In the genomic region with DNA sequence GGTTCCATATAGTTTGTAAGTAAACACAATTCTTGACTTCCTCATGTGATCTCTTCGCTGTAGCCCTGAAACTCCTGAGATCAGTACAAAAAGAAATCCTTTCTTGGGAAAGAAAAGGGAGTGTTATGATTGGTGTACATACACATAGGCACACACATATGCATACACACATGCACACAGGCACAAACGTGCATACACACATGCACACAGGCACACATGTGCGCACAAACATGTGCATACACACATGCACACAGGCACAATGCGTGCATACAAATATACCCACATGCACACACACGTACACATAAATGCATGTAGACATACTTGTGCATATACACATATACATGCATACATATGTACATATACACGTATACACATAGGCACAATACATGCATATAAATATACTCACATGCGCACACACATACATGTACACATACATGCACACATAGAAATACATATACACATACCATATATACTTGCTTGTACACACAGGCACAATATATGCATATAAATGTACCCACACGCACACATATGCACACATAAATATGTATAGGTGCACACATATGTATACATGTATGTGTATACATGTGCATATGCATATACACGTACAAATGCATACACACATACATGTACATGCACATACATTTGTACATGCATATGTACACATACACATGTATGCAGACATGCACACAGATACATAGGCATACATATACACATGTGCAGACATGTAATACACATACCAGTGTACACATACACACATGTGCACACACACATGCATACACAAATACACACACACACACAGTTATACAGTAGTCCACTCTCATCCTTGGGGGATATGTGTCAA, we compare ENCODE assay signal across 1 cellular context.
TF ChIP-seq lines count a peak whose summit lies in the region.

No MANE protein-coding gene starts in this region.

TF ChIP-seq in HepG2, 621 proteins besides CTCF, POLR2A, EP300 and RAD21:
- TF ChIP-seq TEAD3 (CRISPR knock-in tag; optimal IDR thresholded peaks at IDR 0.05; ENCODE audit: borderline replicate concordance), result peak; percentile 3
- TF ChIP-seq, protein P1, sequence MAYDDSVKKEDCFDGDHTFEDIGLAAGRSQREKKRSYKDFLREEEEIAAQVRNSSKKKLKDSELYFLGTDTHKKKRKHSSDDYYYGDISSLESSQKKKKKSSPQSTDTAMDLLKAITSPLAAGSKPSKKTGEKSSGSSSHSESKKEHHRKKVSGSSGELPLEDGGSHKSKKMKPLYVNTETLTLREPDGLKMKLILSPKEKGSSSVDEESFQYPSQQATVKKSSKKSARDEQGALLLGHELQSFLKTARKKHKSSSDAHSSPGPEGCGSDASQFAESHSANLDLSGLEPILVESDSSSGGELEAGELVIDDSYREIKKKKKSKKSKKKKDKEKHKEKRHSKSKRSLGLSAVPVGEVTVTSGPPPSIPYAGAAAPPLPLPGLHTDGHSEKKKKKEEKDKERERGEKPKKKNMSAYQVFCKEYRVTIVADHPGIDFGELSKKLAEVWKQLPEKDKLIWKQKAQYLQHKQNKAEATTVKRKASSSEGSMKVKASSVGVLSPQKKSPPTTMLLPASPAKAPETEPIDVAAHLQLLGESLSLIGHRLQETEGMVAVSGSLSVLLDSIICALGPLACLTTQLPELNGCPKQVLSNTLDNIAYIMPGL (CRISPR knock-in tag; IDR thresholded peaks at IDR 0.05; ENCODE audit: borderline replicate concordance in 1 of 2, low read depth in 1 of 2), result 0 out of 4 replicates have a peak, but pooled peaks of 1 of the 2 experiments have one; percentile 13
- TF ChIP-seq KMT2B (CRISPR knock-in tag; IDR thresholded peaks at IDR 0.05), result no peak
- TF ChIP-seq ZMYM4 (CRISPR knock-in tag; IDR thresholded peaks at IDR 0.05), result no peak
- TF ChIP-seq, protein P2, sequence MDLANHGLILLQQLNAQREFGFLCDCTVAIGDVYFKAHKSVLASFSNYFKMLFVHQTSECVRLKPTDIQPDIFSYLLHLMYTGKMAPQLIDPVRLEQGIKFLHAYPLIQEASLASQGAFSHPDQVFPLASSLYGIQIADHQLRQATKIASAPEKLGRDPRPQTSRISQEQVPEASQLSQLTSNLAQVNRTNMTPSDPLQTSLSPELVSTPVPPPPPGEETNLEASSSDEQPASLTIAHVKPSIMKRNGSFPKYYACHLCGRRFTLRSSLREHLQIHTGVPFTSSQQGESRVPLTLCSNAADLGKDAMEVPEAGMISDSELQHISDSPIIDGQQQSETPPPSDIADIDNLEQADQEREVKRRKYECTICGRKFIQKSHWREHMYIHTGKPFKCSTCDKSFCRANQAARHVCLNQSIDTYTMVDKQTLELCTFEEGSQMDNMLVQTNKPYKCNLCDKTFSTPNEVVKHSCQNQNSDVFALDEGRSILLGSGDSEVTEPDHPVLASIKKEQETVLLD (CRISPR knock-in tag; IDR thresholded peaks at IDR 0.05; ENCODE audit: low read depth), result 0 out of 2 replicates have a peak, but pooled peaks have one; percentile 22
- peak; percentile 58; the same call in 1 of the 3 replicates for TF ChIP-seq MXI1 (IDR thresholded peaks at IDR 0.05; ENCODE audit: borderline replicate concordance, low read depth, low read length)
- no peak for TF ChIP-seq ZNF296 (CRISPR knock-in tag; conservative IDR thresholded peaks at IDR 0.05)
- TF ChIP-seq, protein P3, sequence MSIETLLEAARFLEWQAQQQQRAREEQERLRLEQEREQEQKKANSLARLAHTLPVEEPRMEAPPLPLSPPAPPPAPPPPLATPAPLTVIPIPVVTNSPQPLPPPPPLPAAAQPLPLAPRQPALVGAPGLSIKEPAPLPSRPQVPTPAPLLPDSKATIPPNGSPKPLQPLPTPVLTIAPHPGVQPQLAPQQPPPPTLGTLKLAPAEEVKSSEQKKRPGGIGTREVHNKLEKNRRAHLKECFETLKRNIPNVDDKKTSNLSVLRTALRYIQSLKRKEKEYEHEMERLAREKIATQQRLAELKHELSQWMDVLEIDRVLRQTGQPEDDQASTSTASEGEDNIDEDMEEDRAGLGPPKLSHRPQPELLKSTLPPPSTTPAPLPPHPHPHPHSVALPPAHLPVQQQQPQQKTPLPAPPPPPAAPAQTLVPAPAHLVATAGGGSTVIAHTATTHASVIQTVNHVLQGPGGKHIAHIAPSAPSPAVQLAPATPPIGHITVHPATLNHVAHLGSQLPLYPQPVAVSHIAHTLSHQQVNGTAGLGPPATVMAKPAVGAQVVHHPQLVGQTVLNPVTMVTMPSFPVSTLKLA (IDR thresholded peaks at IDR 0.05), result peak; percentile 85
- no peak for TF ChIP-seq ZNF7 (CRISPR knock-in tag; IDR thresholded peaks at IDR 0.05)
- TF ChIP-seq RFX5 (IDR thresholded peaks at IDR 0.05; ENCODE audit: low read depth, low read length), result no peak
